In genomic region chr11:58632510-58632909, GRCh38 we compare ENCODE assay signal across 27 cellular contexts.
"Had no signal": no experiment of that assay in that cellular context is flagged by ENCODE, and none has a peak within 500 bp of the region (broad histone marks: within the 10 kb centered on the region; RNA-seq: fewer than 3 reads in every experiment).

No MANE protein-coding gene starts in this region.

- H3K4me3 Mint-ChIP-seq: naive B cell; naive thymus-derived CD8-positive, alpha-beta T cell; natural killer cell treated with Interleukin-12 subunit alpha and Interleukin-12 subunit beta and Interleukin-15 and Interleukin-18, amount 100 ng/mL, for 72 hours; nephron progenitor cell; neural crest cell; stimulated activated effector memory CD8-positive, alpha-beta T cell treated with anti-CD3 and anti-CD28 coated beads, Interleukin-12 subunit alpha, Interleukin-12 subunit beta, amount 100 ng/mL, for 72 hours; stimulated activated naive B cell treated with anti-CD40 and anti-IgM and Interleukin-4, amounts not matched to agents 10 μg/mL and 1 μg/mL and 100 μg/mL, for 72 hours; stimulated activated naive CD8-positive, alpha-beta T cell treated with anti-CD3 and anti-CD28 coated beads, Interleukin-15, Interleukin-2, amounts not matched to agents 100 ng/mL and 50 ng/mL, for 24 hours; type B pancreatic cell had no signal

- H3K9me3 ChIP-seq: ovary, psoas muscle, right lobe of liver, sigmoid colon, stomach, thoracic aorta, tibial artery, transverse colon, upper lobe of right lung, uterus had no signal

- H3K27ac Mint-ChIP-seq: naive B cell; natural killer cell treated with Interleukin-12 subunit alpha and Interleukin-12 subunit beta and Interleukin-15 and Interleukin-18, amount 100 ng/mL, for 72 hours; nephron progenitor cell; stimulated activated effector memory CD8-positive, alpha-beta T cell treated with anti-CD3 and anti-CD28 coated beads, Interleukin-12 subunit alpha, Interleukin-12 subunit beta, amount 100 ng/mL, for 72 hours; type B pancreatic cell had no signal

- H3K9me3 Mint-ChIP-seq: naive B cell; naive thymus-derived CD8-positive, alpha-beta T cell; natural killer cell treated with Interleukin-12 subunit alpha and Interleukin-12 subunit beta and Interleukin-15 and Interleukin-18, amount 100 ng/mL, for 72 hours; nephron progenitor cell; neural crest cell; stimulated activated effector memory CD8-positive, alpha-beta T cell treated with anti-CD3 and anti-CD28 coated beads, Interleukin-12 subunit alpha, Interleukin-12 subunit beta, amount 100 ng/mL, for 72 hours; stimulated activated naive B cell treated with anti-CD40 and anti-IgM and Interleukin-4, amounts not matched to agents 10 μg/mL and 1 μg/mL and 100 μg/mL, for 72 hours; stimulated activated naive CD8-positive, alpha-beta T cell treated with anti-CD3 and anti-CD28 coated beads, Interleukin-15, Interleukin-2, amounts not matched to agents 100 ng/mL and 50 ng/mL, for 24 hours; type B pancreatic cell had no signal

- FAIRE-seq: small intestine had no signal

- H3K36me3 Mint-ChIP-seq: naive B cell; naive thymus-derived CD8-positive, alpha-beta T cell had no signal

- H3K4me1 ChIP-seq: right lobe of liver, upper lobe of right lung had no signal

- DNase-seq: naive B cell; naive thymus-derived CD8-positive, alpha-beta T cell; nephron progenitor cell; occipital lobe; ovary; psoas muscle; right cardiac atrium; right lobe of liver; sigmoid colon; small intestine; stimulated activated CD4-positive, alpha-beta T cell treated with anti-CD3 and anti-CD28 coated beads, Interleukin-15, amount 100 ng/mL, for 24 hours; stimulated activated CD4-positive, alpha-beta T cell treated with anti-CD3 and anti-CD28 coated beads, Interleukin-2, amount 100 ng/mL, for 24 hours; stimulated activated CD4-positive, alpha-beta T cell treated with anti-CD3 and anti-CD28 coated beads, Interleukin-2, amount 100 ng/mL, for 48 hours; stimulated activated CD4-positive, alpha-beta T cell treated with anti-CD3 and anti-CD28 coated beads, Interleukin-4, amount 100 ng/mL, for 24 hours; stimulated activated naive B cell treated with anti-CD40 and anti-IgM and Interleukin-4, amounts not matched to agents 10 μg/mL and 1 μg/mL and 100 μg/mL, for 72 hours; stimulated activated naive CD4-positive, alpha-beta T cell treated with Interleukin-2 at 50 U/mL for 16 hours; stomach; tibial artery; transverse colon; upper lobe of right lung; uterus had no signal

- H3K27ac ChIP-seq: ovary, psoas muscle, right lobe of liver, sigmoid colon, stomach, thoracic aorta, tibial artery, transverse colon, upper lobe of right lung, uterus had no signal

- ATAC-seq: naive thymus-derived CD8-positive, alpha-beta T cell; natural killer cell treated with Interleukin-12 subunit alpha and Interleukin-12 subunit beta and Interleukin-15 and Interleukin-18, amount 100 ng/mL, for 72 hours; psoas muscle; right cardiac atrium; right lobe of liver; stimulated activated effector memory CD8-positive, alpha-beta T cell treated with anti-CD3 and anti-CD28 coated beads, Interleukin-12 subunit alpha, Interleukin-12 subunit beta, amount 100 ng/mL, for 72 hours; stimulated activated naive B cell treated with anti-CD40 and anti-IgM and Interleukin-4, amounts not matched to agents 10 μg/mL and 1 μg/mL and 100 μg/mL, for 72 hours; upper lobe of right lung had no signal

- H3K4me3 ChIP-seq: ovary, psoas muscle, right lobe of liver, sigmoid colon, stomach, thoracic aorta, tibial artery, transverse colon, upper lobe of right lung, uterus had no signal

- H3K36me3 ChIP-seq: ovary, right lobe of liver, sigmoid colon, stomach, thoracic aorta, tibial artery, transverse colon, upper lobe of right lung, uterus had no signal

- H3K4me1 Mint-ChIP-seq: nephron progenitor cell; neural crest cell; stimulated activated effector memory CD8-positive, alpha-beta T cell treated with anti-CD3 and anti-CD28 coated beads, Interleukin-12 subunit alpha, Interleukin-12 subunit beta, amount 100 ng/mL, for 72 hours had no signal

- H3K27me3 ChIP-seq: ovary, right lobe of liver, sigmoid colon, stomach, tibial artery, transverse colon, upper lobe of right lung, uterus had no signal

- H3K27me3 Mint-ChIP-seq: naive B cell; naive thymus-derived CD8-positive, alpha-beta T cell; natural killer cell treated with Interleukin-12 subunit alpha and Interleukin-12 subunit beta and Interleukin-15 and Interleukin-18, amount 100 ng/mL, for 72 hours; stimulated activated naive B cell treated with anti-CD40 and anti-IgM and Interleukin-4, amounts not matched to agents 10 μg/mL and 1 μg/mL and 100 μg/mL, for 72 hours; stimulated activated naive CD8-positive, alpha-beta T cell treated with anti-CD3 and anti-CD28 coated beads, Interleukin-15, Interleukin-2, amounts not matched to agents 100 ng/mL and 50 ng/mL, for 24 hours had no signal
